Comparison of ENCODE assay signal across 8 cellular contexts in the genomic region with DNA sequence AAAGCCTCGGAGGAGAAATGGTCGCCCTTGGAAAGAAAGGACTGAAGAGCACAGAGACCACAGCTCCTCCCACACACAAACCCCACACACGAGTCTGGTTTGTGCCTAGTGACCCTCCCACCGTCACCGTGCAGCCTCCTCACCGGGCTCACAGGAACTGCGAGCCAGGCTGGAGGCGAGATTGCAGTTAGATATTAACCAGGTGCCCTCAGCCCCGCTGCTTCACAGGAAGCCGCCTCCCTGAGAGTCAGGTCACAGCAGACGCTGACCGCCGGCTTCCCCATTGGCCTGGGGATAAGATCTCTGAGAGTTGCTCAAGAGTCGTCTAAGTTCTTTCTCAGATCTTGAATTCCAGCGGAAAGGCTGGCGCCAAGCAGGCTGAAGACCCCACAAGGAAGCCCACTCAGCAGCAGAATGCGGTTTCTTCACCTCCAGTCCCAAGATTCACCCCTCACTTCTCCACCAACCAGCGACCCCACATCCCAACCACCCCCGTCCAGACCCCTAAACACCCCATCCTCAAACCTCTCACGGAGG. TPM values are rescaled to one million over a fixed set of nuclear protein-coding genes. Genes with fewer than 3 reads are reported as not detected.
DNase-seq lines count a peak whose midpoint lies in the region; ATAC-seq and TF ChIP-seq lines count a peak whose summit lies in the region.

No MANE protein-coding gene starts in this region.

- no peaks in the 10 kb centered on the region for H3K27me3 Mint-ChIP-seq in WTC11 (ENCODE audit: low read depth)

- CTCF ChIA-PET in WTC11 (lab: Charles Lee) = interaction anchor here (1.0 to 1.4 kb wide), 3 partner anchors 72 to 234 kb away, joined by 4 to 6 read pairs (median 4); a partner anchor contains a TSS

- H3K4me2 ChIP-seq in DOHH2 (ENCODE audit: low read length) (peak overlapping the region; percentile 85), Loucy (ENCODE audit: low read depth, low read length, poor library complexity, severe bottlenecking) (peak overlapping the region; percentile 95)

- peak overlapping the region; percentile 95 for H3K27ac Mint-ChIP-seq in WTC11

- no peaks in the 10 kb centered on the region for H4K20me1 ChIP-seq in DOHH2 (ENCODE audit: control insufficient read depth, insufficient read depth, low read depth, low read length)
- H4K20me1 ChIP-seq in Loucy (ENCODE audit: insufficient read depth, low read length, poor library complexity, severe bottlenecking) = peaks cover 39% of the 10 kb centered on the region

- H2AFZ ChIP-seq in Loucy (ENCODE audit: low read length) = peak overlapping the region; percentile 38

- peak; percentile 50 for DNase-seq in WTC11 (ENCODE audit: low spot score)
- DNase-seq in stimulated activated CD4-positive, alpha-beta T cell treated with anti-CD3 and anti-CD28 coated beads, Interleukin-1b, Interleukin-23, amount 100 ng/mL, for 48 hours = peak; percentile 52
- no peak for DNase-seq in NCI-H1694 treated with DMSO at 0.1 percent for 48 hours (lab: John Stamatoyannopoulos, UW)

- peaks cover 24% of the 10 kb centered on the region for H3K4me1 Mint-ChIP-seq in WTC11

- peak overlapping the region; percentile 97 for H3K4me3 Mint-ChIP-seq in WTC11

- peak overlapping the region; percentile 94 for H3K9ac ChIP-seq in Loucy (ENCODE audit: low read depth, low read length, poor library complexity, severe bottlenecking)

- H3K79me2 ChIP-seq in DOHH2 (ENCODE audit: control insufficient read depth, low read length) (peaks cover 31% of the 10 kb centered on the region), Loucy (ENCODE audit: insufficient read depth, low read length) (peaks cover 54% of the 10 kb centered on the region)

- TF ChIP-seq CTCF in DOHH2 (IDR thresholded peaks at IDR 0.05; ENCODE audit: low read depth, low read length, poor library complexity, severe bottlenecking) (no peak), Loucy (conservative IDR thresholded peaks at IDR 0.05; ENCODE audit: low read length) (no peak), WTC11 (IDR thresholded peaks at IDR 0.05) (no peak)

- H3K9me3 ChIP-seq in DOHH2 (ENCODE audit: control insufficient read depth, insufficient read depth, low read length) (no peaks in the 10 kb centered on the region), Loucy (ENCODE audit: insufficient read depth, low read depth, low read length) (no peaks in the 10 kb centered on the region)

- H3K9me2 ChIP-seq in DOHH2 (replicated peaks; ENCODE audit: control insufficient read depth, low read length) = no peaks in the 10 kb centered on the region
- H3K9me2 ChIP-seq in Loucy (replicated peaks; ENCODE audit: low read depth, low read length) = no peaks in the 10 kb centered on the region

- H3K9me3 Mint-ChIP-seq in WTC11 = no peaks in the 10 kb centered on the region

- H3K4me3 ChIP-seq in DOHH2 (ENCODE audit: low read length) (peak overlapping the region; percentile 92), Loucy (ENCODE audit: low read length, poor library complexity, severe bottlenecking) (peak overlapping the region; percentile 91)

- no peaks in the 10 kb centered on the region for H3K27me3 ChIP-seq in DOHH2 (ENCODE audit: control insufficient read depth, low read length)
- H3K27me3 ChIP-seq in Loucy (ENCODE audit: insufficient read depth, low read length, poor library complexity, severe bottlenecking) = peaks cover 5% of the 10 kb centered on the region
- no peaks in the 10 kb centered on the region for H3K27me3 ChIP-seq in layer of hippocampus (ENCODE audit: control insufficient read depth, insufficient read depth, low read length)

- H3K36me3 ChIP-seq in DOHH2 (ENCODE audit: control insufficient read depth, low read length) (peaks cover 2% of the 10 kb centered on the region; the same call in 1 of the 2 replicates), Loucy (ENCODE audit: insufficient read depth, low read length) (no peaks in the 10 kb centered on the region)

- POLR2A ChIA-PET in WTC11 (lab: Charles Lee) = interaction anchor here (0.5 to 3.3 kb wide), 5 partner anchors 38 to 596 kb away, joined by 3 to 10 read pairs (median 4); a partner anchor contains a TSS

- H3K36me3 Mint-ChIP-seq in WTC11 = peaks cover 5% of the 10 kb centered on the region; the same call in 1 of the 2 replicates

- H3K27ac ChIP-seq in DOHH2 (ENCODE audit: low read depth, low read length) (0 out of 2 replicates have a peak overlapping the region, but pooled peaks have one; percentile 31), cingulate gyrus (ENCODE audit: low read depth, low read length) (peak overlapping the region; percentile 72), layer of hippocampus (ENCODE audit: low read depth, low read length) (peak overlapping the region; percentile 79)

- peak; percentile 45 for ATAC-seq in GM21528 (IDR thresholded peaks at IDR 0.05; ENCODE audit: low FRiP score, unreplicated experiment)
- peak; percentile 18 for ATAC-seq in WTC11

- H3F3A ChIP-seq in DOHH2 (ENCODE audit: control insufficient read depth, insufficient read depth) (no peaks in the 10 kb centered on the region), Loucy (ENCODE audit: low read depth) (peaks cover 3% of the 10 kb centered on the region)

- H3K4me1 ChIP-seq in DOHH2 (ENCODE audit: control insufficient read depth, low read length) (peaks cover 12% of the 10 kb centered on the region), Loucy (ENCODE audit: insufficient read depth, low read length, poor library complexity, severe bottlenecking) (peaks cover 34% of the 10 kb centered on the region)

TF ChIP-seq in WTC11, 78 proteins besides CTCF, POLR2A, EP300 and RAD21:
- TF ChIP-seq, protein P1, sequence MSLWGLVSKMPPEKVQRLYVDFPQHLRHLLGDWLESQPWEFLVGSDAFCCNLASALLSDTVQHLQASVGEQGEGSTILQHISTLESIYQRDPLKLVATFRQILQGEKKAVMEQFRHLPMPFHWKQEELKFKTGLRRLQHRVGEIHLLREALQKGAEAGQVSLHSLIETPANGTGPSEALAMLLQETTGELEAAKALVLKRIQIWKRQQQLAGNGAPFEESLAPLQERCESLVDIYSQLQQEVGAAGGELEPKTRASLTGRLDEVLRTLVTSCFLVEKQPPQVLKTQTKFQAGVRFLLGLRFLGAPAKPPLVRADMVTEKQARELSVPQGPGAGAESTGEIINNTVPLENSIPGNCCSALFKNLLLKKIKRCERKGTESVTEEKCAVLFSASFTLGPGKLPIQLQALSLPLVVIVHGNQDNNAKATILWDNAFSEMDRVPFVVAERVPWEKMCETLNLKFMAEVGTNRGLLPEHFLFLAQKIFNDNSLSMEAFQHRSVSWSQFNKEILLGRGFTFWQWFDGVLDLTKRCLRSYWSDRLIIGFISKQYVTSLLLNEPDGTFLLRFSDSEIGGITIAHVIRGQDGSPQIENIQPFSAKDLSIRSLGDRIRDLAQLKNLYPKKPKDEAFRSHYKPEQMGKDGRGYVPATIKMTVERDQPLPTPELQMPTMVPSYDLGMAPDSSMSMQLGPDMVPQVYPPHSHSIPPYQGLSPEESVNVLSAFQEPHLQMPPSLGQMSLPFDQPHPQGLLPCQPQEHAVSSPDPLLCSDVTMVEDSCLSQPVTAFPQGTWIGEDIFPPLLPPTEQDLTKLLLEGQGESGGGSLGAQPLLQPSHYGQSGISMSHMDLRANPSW (CRISPR knock-in tag; conservative IDR thresholded peaks at IDR 0.05; ENCODE audit: low read depth) = no peak
- peak; percentile 46 for TF ChIP-seq GABPB1 (CRISPR knock-in tag; IDR thresholded peaks at IDR 0.05)

RNA-seq across cellular contexts. Expression of a gene that starts 0.8 kb away (rescaled TPM):
- 4.8 to 7.6 TPM (median 6.4 TPM) in 3 replicates for total RNA-seq in WTC11 (2021)

RNA-seq across cellular contexts. Expression of a gene that starts 39.6 kb away (rescaled TPM):
- 4.5 to 5.6 TPM (median 4.5 TPM) in 3 replicates for total RNA-seq in WTC11 (2021)
